ENCODE assay signal across 8 cellular contexts in the genomic region with DNA sequence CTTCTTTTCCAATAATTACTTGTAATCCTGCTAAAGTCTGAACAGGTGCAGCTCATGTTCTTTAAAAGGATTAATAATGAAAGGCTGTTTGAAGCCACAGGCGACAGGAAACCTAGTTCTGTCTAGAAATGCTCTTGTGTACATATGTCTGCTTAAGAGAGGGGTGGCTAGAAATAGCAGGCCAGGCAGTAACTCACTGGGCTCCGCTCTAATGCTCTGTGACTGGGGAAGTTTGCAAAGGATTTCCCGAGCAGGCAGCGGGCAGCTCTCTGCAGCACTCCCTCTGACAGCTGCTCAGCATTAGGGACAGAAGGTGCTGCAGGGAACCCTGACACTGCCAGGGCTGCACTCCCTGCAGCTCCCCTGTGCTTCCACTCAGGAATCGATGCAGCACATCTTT. TPM values are rescaled to one million over a fixed set of nuclear protein-coding genes. Genes with fewer than 3 reads are reported as not detected.
DNase-seq lines count a peak whose midpoint lies in the region; ATAC-seq and TF ChIP-seq lines count a peak whose summit lies in the region.

No MANE protein-coding gene starts in this region.

- H3K4me1 Mint-ChIP-seq in osteocyte (ENCODE audit: unreplicated experiment), result peaks cover 11% of the 10 kb centered on the region
- H3K4me1 Mint-ChIP-seq in activated T-helper 2 cell treated with anti-CD3 and anti-CD28 coated beads, Interferon-gamma antibody, Interleukin-2, Interleukin-4, amounts not matched to agents 10 μg/mL and 5 μg/mL and 100 μg/mL, durations not matched to agents 14 hours and 24 hours and 36 hours (ENCODE audit: low read depth), result peaks cover 13% of the 10 kb centered on the region

- DNase-seq in NCI-H2227 (lab: John Stamatoyannopoulos, UW; ENCODE audit: unreplicated experiment) (peak; percentile 46), osteocyte (ENCODE audit: extremely low spot score, unreplicated experiment) (peak; percentile 46), NOMO-1 treated with dmso at 0.1 percent for 144 hours (lab: John Stamatoyannopoulos, UW; ENCODE audit: unreplicated experiment) (no peak), coronary artery (ENCODE audit: low spot score) (no peak)
- no peak for DNase-seq in activated T-helper 2 cell treated with anti-CD3 and anti-CD28 coated beads, Interferon-gamma antibody, Interleukin-2, Interleukin-4, amounts not matched to agents 10 μg/mL and 5 μg/mL and 100 μg/mL, durations not matched to agents 14 hours and 24 hours and 36 hours (ENCODE audit: low spot score)
- no peak for DNase-seq in stimulated activated CD4-positive, alpha-beta T cell treated with anti-CD3 and anti-CD28 coated beads, Interleukin-2, amount 100 ng/mL, for 48 hours

- no peak for TF ChIP-seq CTCF in osteocyte (IDR thresholded peaks at IDR 0.05)
- no peak for TF ChIP-seq CTCF in coronary artery (IDR thresholded peaks at IDR 0.05)

- peak; percentile 88 for ATAC-seq in GM18907 (IDR thresholded peaks at IDR 0.05; ENCODE audit: unreplicated experiment)
- ATAC-seq in HG02571 (IDR thresholded peaks at IDR 0.05; ENCODE audit: unreplicated experiment), result peak; percentile 54

- H3K4me3 ChIP-seq in coronary artery, result no peak overlapping the region

- intact Hi-C loops in activated T-helper 2 cell treated with anti-CD3 and anti-CD28 coated beads, Interferon-gamma antibody, Interleukin-2, Interleukin-4, amounts not matched to agents 10 μg/mL and 5 μg/mL and 100 μg/mL, durations not matched to agents 14 hours and 24 hours and 36 hours (cut with micrococcal nuclease), result no loop called here

- H3K27me3 Mint-ChIP-seq in osteocyte (ENCODE audit: unreplicated experiment), result peaks cover 27% of the 10 kb centered on the region
- peaks cover 28% of the 10 kb centered on the region for H3K27me3 Mint-ChIP-seq in activated T-helper 2 cell treated with anti-CD3 and anti-CD28 coated beads, Interferon-gamma antibody, Interleukin-2, Interleukin-4, amounts not matched to agents 10 μg/mL and 5 μg/mL and 100 μg/mL, durations not matched to agents 14 hours and 24 hours and 36 hours (ENCODE audit: low read depth)

- no peak overlapping the region for H3K27ac ChIP-seq in coronary artery

- H3K4me3 Mint-ChIP-seq in osteocyte (ENCODE audit: unreplicated experiment), result no peak overlapping the region
- H3K4me3 Mint-ChIP-seq in activated T-helper 2 cell treated with anti-CD3 and anti-CD28 coated beads, Interferon-gamma antibody, Interleukin-2, Interleukin-4, amounts not matched to agents 10 μg/mL and 5 μg/mL and 100 μg/mL, durations not matched to agents 14 hours and 24 hours and 36 hours (ENCODE audit: low read depth), result no peak overlapping the region

- H3K27ac Mint-ChIP-seq in osteocyte (ENCODE audit: unreplicated experiment), result no peak overlapping the region
- no peak overlapping the region for H3K27ac Mint-ChIP-seq in activated T-helper 2 cell treated with anti-CD3 and anti-CD28 coated beads, Interferon-gamma antibody, Interleukin-2, Interleukin-4, amounts not matched to agents 10 μg/mL and 5 μg/mL and 100 μg/mL, durations not matched to agents 14 hours and 24 hours and 36 hours

- no peaks in the 10 kb centered on the region for H3K36me3 Mint-ChIP-seq in osteocyte (ENCODE audit: unreplicated experiment)
- H3K36me3 Mint-ChIP-seq in activated T-helper 2 cell treated with anti-CD3 and anti-CD28 coated beads, Interferon-gamma antibody, Interleukin-2, Interleukin-4, amounts not matched to agents 10 μg/mL and 5 μg/mL and 100 μg/mL, durations not matched to agents 14 hours and 24 hours and 36 hours (ENCODE audit: low read depth), result peaks cover 2% of the 10 kb centered on the region

- H3K9me3 Mint-ChIP-seq in osteocyte (ENCODE audit: unreplicated experiment), result peaks cover 9% of the 10 kb centered on the region
- peaks cover 24% of the 10 kb centered on the region for H3K9me3 Mint-ChIP-seq in activated T-helper 2 cell treated with anti-CD3 and anti-CD28 coated beads, Interferon-gamma antibody, Interleukin-2, Interleukin-4, amounts not matched to agents 10 μg/mL and 5 μg/mL and 100 μg/mL, durations not matched to agents 14 hours and 24 hours and 36 hours

RNA-seq across cellular contexts. Expression of a gene that starts 33.2 kb away (rescaled TPM):
- 10.9 and 11.2 TPM in 2 replicates for total RNA-seq in osteocyte
- total RNA-seq in activated T-helper 2 cell treated with anti-CD3 and anti-CD28 coated beads, Interferon-gamma antibody, Interleukin-2, Interleukin-4, amounts not matched to agents 10 μg/mL and 5 μg/mL and 100 μg/mL, durations not matched to agents 14 hours and 24 hours and 36 hours, result 14.3 and 20.1 TPM in 2 replicates

Comparison
In these comparisons a context has a peak if more than half of its experiments do, and no peak if none do; other contexts are left out.
1. DNase-seq: peak in NCI-H2227 (single experiment) and osteocyte (single experiment); none in activated T-helper 2 cell treated with anti-CD3 and anti-CD28 coated beads, Interferon-gamma antibody, Interleukin-2, Interleukin-4, amounts not matched to agents 10 μg/mL and 5 μg/mL and 100 μg/mL, durations not matched to agents 14 hours and 24 hours and 36 hours (single experiment), stimulated activated CD4-positive, alpha-beta T cell treated with anti-CD3 and anti-CD28 coated beads, Interleukin-2, amount 100 ng/mL, for 48 hours (0 of 2), NOMO-1 treated with dmso at 0.1 percent for 144 hours (single experiment) and coronary artery (single experiment).